ENCODE assay signal across 23 cellular contexts in the genomic region with DNA sequence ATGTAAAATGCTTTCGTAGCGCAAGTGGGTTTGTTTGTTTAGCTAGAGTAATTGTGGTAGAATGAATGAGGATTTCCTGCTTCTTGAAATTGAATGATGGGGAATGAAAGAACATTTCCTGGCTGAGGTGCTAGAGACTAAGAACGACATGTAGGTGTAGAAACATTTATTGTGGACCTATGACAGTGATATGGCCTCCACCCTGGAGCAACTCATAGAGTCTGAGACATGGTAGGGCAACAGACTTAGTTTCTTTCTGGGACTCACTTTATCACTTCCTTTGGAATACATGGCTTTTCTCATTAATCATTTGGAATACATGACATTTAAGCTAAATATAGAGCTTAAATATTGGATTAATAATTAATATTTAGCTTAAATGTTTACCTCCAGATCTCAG.
"Had no signal": no experiment of that assay in that cellular context is flagged by ENCODE, and none has a peak within 500 bp of the region (broad histone marks: within the 10 kb centered on the region; RNA-seq: fewer than 3 reads in every experiment).

No MANE protein-coding gene starts in this region.

- H3K4me1 ChIP-seq: breast epithelium, left lung, sigmoid colon, suprapubic skin, tibial nerve had no signal

- ATAC-seq: activated CD4-positive, alpha-beta T cell treated with anti-CD3 and anti-CD28 coated beads for 36 hours; activated T-cell treated with anti-CD3 and anti-CD28 coated beads, Interleukin-2, amount 50 U/mL, for 4 hours; left lung; naive thymus-derived CD4-positive, alpha-beta T cell; stimulated activated memory B cell treated with anti-CD40 and anti-IgM and Interleukin-4, amounts not matched to agents 10 μg/mL and 1 μg/mL and 100 μg/mL, for 72 hours had no signal

- H3K9me3 ChIP-seq: breast epithelium, left lung, sigmoid colon, stomach, suprapubic skin, tibial nerve had no signal

- DNase-seq: activated B cell treated with CpG ODN at 0.5 μM for 24 hours; activated CD4-positive, alpha-beta T cell treated with anti-CD3 and anti-CD28 coated beads for 36 hours; activated CD4-positive, alpha-beta T cell treated with anti-CD3 and anti-CD28 coated beads, Interleukin-2, amount 50 U/mL, for 4 hours; activated CD8-positive, alpha-beta memory T cell treated with anti-CD3 and anti-CD28 coated beads for 24 hours; activated CD8-positive, alpha-beta memory T cell treated with anti-CD3 and anti-CD28 coated beads, Interleukin-2, amount 50 U/mL, for 4 hours; activated naive CD4-positive, alpha-beta T cell; activated T-cell treated with anti-CD3 and anti-CD28 coated beads, Interleukin-2, amount 50 U/mL, for 4 hours; effector memory CD4-positive, alpha-beta T cell; foreskin melanocyte; kidney glomerular epithelial cell; left lung; retina; sigmoid colon; stimulated activated CD4-positive, alpha-beta T cell treated with anti-CD3 and anti-CD28 coated beads, Interleukin-15, amount 100 ng/mL, for 24 hours; stomach had no signal

- FAIRE-seq: colon had no signal

- H3K27ac ChIP-seq: breast epithelium, left lung, sigmoid colon, stomach, suprapubic skin, tibial nerve had no signal

- H3K4me3 ChIP-seq: breast epithelium, left lung, lung, sigmoid colon, smooth muscle cell, stomach, suprapubic skin, tibial nerve had no signal

- H3K27me3 ChIP-seq: breast epithelium, left lung, sigmoid colon, stomach, suprapubic skin, tibial nerve had no signal

- H3K36me3 ChIP-seq: breast epithelium, left lung, sigmoid colon, stomach, suprapubic skin, tibial nerve had no signal
